Comparison of ENCODE assay signal across 7 cellular contexts in genomic region chr22:45240810-45241631, GRCh38. TPM values are rescaled to one million over a fixed set of nuclear protein-coding genes. Genes with fewer than 3 reads are reported as not detected.
DNase-seq lines count a peak whose midpoint lies in the region; ATAC-seq, FAIRE-seq and TF ChIP-seq lines count a peak whose summit lies in the region.

Gene KIAA0930 (minus strand): TSS chr22:45240894. CDS start chr22:45240703, 191 bp downstream.

- no peaks in the 10 kb centered on the region for H3K9me3 Mint-ChIP-seq in activated naive CD8-positive, alpha-beta T cell treated with anti-CD3 and anti-CD28 coated beads, Interleukin-2, amount 50 U/mL, for 24 hours

- H3K4me3 ChIP-seq in cardiac muscle cell (peak within 1 kb of the TSS; percentile 40), parathyroid adenoma (ENCODE audit: low read depth, low read length) (peak within 1 kb of the TSS; percentile 61), thymus (ENCODE audit: low read length) (peak within 1 kb of the TSS; percentile 71)

- ATAC-seq in activated naive CD8-positive, alpha-beta T cell treated with anti-CD3 and anti-CD28 coated beads, Interleukin-2, amount 50 U/mL, for 24 hours = peak; percentile 66

- peaks cover 43% of the 10 kb centered on the region for H3K4me1 Mint-ChIP-seq in activated naive CD8-positive, alpha-beta T cell treated with anti-CD3 and anti-CD28 coated beads, Interleukin-2, amount 50 U/mL, for 24 hours

- H3K4me2 ChIP-seq in parathyroid adenoma (ENCODE audit: low read length) = peak within 1 kb of the TSS; percentile 78

- H3K27ac Mint-ChIP-seq in activated naive CD8-positive, alpha-beta T cell treated with anti-CD3 and anti-CD28 coated beads, Interleukin-2, amount 50 U/mL, for 24 hours = peak within 1 kb of the TSS; percentile 75

- H3K4me1 ChIP-seq in cardiac muscle cell (ENCODE audit: low read depth) (peaks cover 5% of the 10 kb centered on the region), parathyroid adenoma (peaks cover 17% of the 10 kb centered on the region), thymus (ENCODE audit: control insufficient read depth, insufficient read depth, low read length) (peaks cover 16% of the 10 kb centered on the region)

- H3K9me3 ChIP-seq in cardiac muscle cell (ENCODE audit: low read depth) = no peaks in the 10 kb centered on the region
- H3K9me3 ChIP-seq in parathyroid adenoma (ENCODE audit: control insufficient read depth, low read length) = no peaks in the 10 kb centered on the region
- H3K9me3 ChIP-seq in thymus (ENCODE audit: control insufficient read depth) = no peaks in the 10 kb centered on the region

- H3K79me2 ChIP-seq in parathyroid adenoma = peaks cover 5% of the 10 kb centered on the region

- 2% methylated on average over 66 of the region's 66 CpGs for WGBS in thymus

- peak within 1 kb of the TSS; percentile 88 for H3K4me3 Mint-ChIP-seq in activated naive CD8-positive, alpha-beta T cell treated with anti-CD3 and anti-CD28 coated beads, Interleukin-2, amount 50 U/mL, for 24 hours

- H3K27ac ChIP-seq in cardiac muscle cell (no peak within 1 kb of the TSS), parathyroid adenoma (peak within 1 kb of the TSS; percentile 19), thymus (ENCODE audit: low read depth) (peak within 1 kb of the TSS; percentile 84)

- no peaks in the 10 kb centered on the region for H3K36me3 Mint-ChIP-seq in activated naive CD8-positive, alpha-beta T cell treated with anti-CD3 and anti-CD28 coated beads, Interleukin-2, amount 50 U/mL, for 24 hours (ENCODE audit: low read depth)

- peak within 1 kb of the TSS; percentile 78 for H2AFZ ChIP-seq in parathyroid adenoma

- TF ChIP-seq CTCF in cardiac muscle cell (IDR thresholded peaks at IDR 0.05; ENCODE audit: low read depth, low read length) = no peak
- TF ChIP-seq CTCF in parathyroid adenoma (IDR thresholded peaks at IDR 0.05) = no peak

- peak; percentile 90 for DNase-seq in GM18507 (ENCODE audit: extremely low spot score, insufficient read length, low read depth)
- DNase-seq in HuH-7 (ENCODE audit: low spot score) = peak; percentile 92
- peak; percentile 67 to 80 (median 78) for DNase-seq in T-helper 1 cell
- peak; percentile 81 for DNase-seq in activated naive CD8-positive, alpha-beta T cell treated with anti-CD3 and anti-CD28 coated beads, Interleukin-2, amount 50 U/mL, for 24 hours
- peak; percentile 79 to 85 for DNase-seq in cardiac muscle cell (ENCODE audit: low read depth in 1 of 2, low spot score in 1 of 2)

- peaks cover 15% of the 10 kb centered on the region for H3K27me3 ChIP-seq in cardiac muscle cell
- no peaks in the 10 kb centered on the region for H3K27me3 ChIP-seq in parathyroid adenoma (ENCODE audit: control insufficient read depth, insufficient read depth, low read length)
- H3K27me3 ChIP-seq in thymus (ENCODE audit: control insufficient read depth, insufficient read depth) = no peaks in the 10 kb centered on the region

- peak; percentile 69 for FAIRE-seq in GM18507 (lab: Jason Lieb, UNC)

- no peak within 1 kb of the TSS for H3K9ac ChIP-seq in parathyroid adenoma

- no peaks in the 10 kb centered on the region for H3K27me3 Mint-ChIP-seq in activated naive CD8-positive, alpha-beta T cell treated with anti-CD3 and anti-CD28 coated beads, Interleukin-2, amount 50 U/mL, for 24 hours

- H3K36me3 ChIP-seq in cardiac muscle cell (no peaks in the 10 kb centered on the region), parathyroid adenoma (ENCODE audit: control insufficient read depth, insufficient read depth, low read length) (no peaks in the 10 kb centered on the region), thymus (ENCODE audit: control insufficient read depth, insufficient read depth) (peaks cover 3% of the 10 kb centered on the region)

RNA-seq across cellular contexts. Expression of gene KIAA0930, which starts in this region (rescaled TPM):
- total RNA-seq in cardiac muscle cell = 12.7 and 21.5 TPM in 2 replicates
- polyA plus RNA-seq in cardiac muscle cell (11.8 and 18.9 TPM in 2 replicates), thymus (32.4 TPM)
